ENCODE assay signal across 1 cellular context in genomic region chr17:28318759-28319660, GRCh38.
TF ChIP-seq lines count a peak whose summit lies in the region.

TSS of gene TMEM97 (plus strand) at chr17:28319200. CDS start at chr17:28319240, 40 bp downstream.

TF ChIP-seq in HepG2, 621 proteins besides CTCF, POLR2A, EP300 and RAD21 (continued from another document and continues in another):
- TF ChIP-seq PATZ1 (CRISPR knock-in tag; IDR thresholded peaks at IDR 0.05), result peak; percentile 41; the same call in 1 of the 2 replicates
- TF ChIP-seq CC2D1A (CRISPR knock-in tag; IDR thresholded peaks at IDR 0.05), result no peak
- TF ChIP-seq ZNF558 (CRISPR knock-in tag; IDR thresholded peaks at IDR 0.05; ENCODE audit: borderline replicate concordance), result peak; percentile 80; the same call in 1 of the 2 replicates
- no peak for TF ChIP-seq ZNF335 (CRISPR knock-in tag; IDR thresholded peaks at IDR 0.05)
- peak; percentile 52; the same call in 1 of the 2 replicates for TF ChIP-seq NAIF1 (CRISPR knock-in tag; IDR thresholded peaks at IDR 0.05; ENCODE audit: borderline replicate concordance)
- TF ChIP-seq ZNF749 (CRISPR knock-in tag; IDR thresholded peaks at IDR 0.05; ENCODE audit: borderline replicate concordance), result peak; percentile 96
- TF ChIP-seq TOE1 (CRISPR knock-in tag; IDR thresholded peaks at IDR 0.05), result no peak
- TF ChIP-seq PHF5A (CRISPR knock-in tag; IDR thresholded peaks at IDR 0.05; ENCODE audit: low read depth, unreplicated experiment), result no peak
- TF ChIP-seq HNRNPL (IDR thresholded peaks at IDR 0.05; ENCODE audit: low read depth, low read length), result peak; percentile 54; the same call in 1 of the 2 replicates
- TF ChIP-seq HMG20A (CRISPR knock-in tag; IDR thresholded peaks at IDR 0.05; ENCODE audit: borderline replicate concordance), result no peak
- TF ChIP-seq ZNF879 (CRISPR knock-in tag; IDR thresholded peaks at IDR 0.05), result no peak; the same call in 1 of the 2 replicates
- TF ChIP-seq KLF11 (CRISPR knock-in tag; IDR thresholded peaks at IDR 0.05), result 0 out of 2 replicates have a peak, but pooled peaks have one; percentile 49
- TF ChIP-seq STAG1 (CRISPR knock-in tag; IDR thresholded peaks at IDR 0.05), result 0 out of 2 replicates have a peak, but pooled peaks have one; percentile 7
- TF ChIP-seq, protein P1, sequence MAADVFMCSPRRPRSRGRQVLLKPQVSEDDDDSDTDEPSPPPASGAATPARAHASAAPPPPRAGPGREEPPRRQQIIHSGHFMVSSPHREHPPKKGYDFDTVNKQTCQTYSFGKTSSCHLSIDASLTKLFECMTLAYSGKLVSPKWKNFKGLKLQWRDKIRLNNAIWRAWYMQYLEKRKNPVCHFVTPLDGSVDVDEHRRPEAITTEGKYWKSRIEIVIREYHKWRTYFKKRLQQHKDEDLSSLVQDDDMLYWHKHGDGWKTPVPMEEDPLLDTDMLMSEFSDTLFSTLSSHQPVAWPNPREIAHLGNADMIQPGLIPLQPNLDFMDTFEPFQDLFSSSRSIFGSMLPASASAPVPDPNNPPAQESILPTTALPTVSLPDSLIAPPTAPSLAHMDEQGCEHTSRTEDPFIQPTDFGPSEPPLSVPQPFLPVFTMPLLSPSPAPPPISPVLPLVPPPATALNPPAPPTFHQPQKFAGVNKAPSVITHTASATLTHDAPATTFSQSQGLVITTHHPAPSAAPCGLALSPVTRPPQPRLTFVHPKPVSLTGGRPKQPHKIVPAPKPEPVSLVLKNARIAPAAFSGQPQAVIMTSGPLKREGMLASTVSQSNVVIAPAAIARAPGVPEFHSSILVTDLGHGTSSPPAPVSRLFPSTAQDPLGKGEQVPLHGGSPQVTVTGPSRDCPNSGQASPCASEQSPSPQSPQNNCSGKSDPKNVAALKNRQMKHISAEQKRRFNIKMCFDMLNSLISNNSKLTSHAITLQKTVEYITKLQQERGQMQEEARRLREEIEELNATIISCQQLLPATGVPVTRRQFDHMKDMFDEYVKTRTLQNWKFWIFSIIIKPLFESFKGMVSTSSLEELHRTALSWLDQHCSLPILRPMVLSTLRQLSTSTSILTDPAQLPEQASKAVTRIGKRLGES (CRISPR knock-in tag; IDR thresholded peaks at IDR 0.05; ENCODE audit: borderline replicate concordance), result peak; percentile 75; the same call in 1 of the 2 replicates
- TF ChIP-seq TAF15 (IDR thresholded peaks at IDR 0.05; ENCODE audit: low read depth, low read length, poor library complexity, severe bottlenecking), result no peak
- TF ChIP-seq PBX2 (CRISPR knock-in tag; IDR thresholded peaks at IDR 0.05), result no peak
- TF ChIP-seq, protein P2, sequence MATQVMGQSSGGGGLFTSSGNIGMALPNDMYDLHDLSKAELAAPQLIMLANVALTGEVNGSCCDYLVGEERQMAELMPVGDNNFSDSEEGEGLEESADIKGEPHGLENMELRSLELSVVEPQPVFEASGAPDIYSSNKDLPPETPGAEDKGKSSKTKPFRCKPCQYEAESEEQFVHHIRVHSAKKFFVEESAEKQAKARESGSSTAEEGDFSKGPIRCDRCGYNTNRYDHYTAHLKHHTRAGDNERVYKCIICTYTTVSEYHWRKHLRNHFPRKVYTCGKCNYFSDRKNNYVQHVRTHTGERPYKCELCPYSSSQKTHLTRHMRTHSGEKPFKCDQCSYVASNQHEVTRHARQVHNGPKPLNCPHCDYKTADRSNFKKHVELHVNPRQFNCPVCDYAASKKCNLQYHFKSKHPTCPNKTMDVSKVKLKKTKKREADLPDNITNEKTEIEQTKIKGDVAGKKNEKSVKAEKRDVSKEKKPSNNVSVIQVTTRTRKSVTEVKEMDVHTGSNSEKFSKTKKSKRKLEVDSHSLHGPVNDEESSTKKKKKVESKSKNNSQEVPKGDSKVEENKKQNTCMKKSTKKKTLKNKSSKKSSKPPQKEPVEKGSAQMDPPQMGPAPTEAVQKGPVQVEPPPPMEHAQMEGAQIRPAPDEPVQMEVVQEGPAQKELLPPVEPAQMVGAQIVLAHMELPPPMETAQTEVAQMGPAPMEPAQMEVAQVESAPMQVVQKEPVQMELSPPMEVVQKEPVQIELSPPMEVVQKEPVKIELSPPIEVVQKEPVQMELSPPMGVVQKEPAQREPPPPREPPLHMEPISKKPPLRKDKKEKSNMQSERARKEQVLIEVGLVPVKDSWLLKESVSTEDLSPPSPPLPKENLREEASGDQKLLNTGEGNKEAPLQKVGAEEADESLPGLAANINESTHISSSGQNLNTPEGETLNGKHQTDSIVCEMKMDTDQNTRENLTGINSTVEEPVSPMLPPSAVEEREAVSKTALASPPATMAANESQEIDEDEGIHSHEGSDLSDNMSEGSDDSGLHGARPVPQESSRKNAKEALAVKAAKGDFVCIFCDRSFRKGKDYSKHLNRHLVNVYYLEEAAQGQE (IDR thresholded peaks at IDR 0.05; ENCODE audit: borderline replicate concordance in 1 of 2, low read depth in 1 of 2, low read length in 2 of 2), result peak in 1 of 2 experiments; percentile 33; a peak in 1 of 4 replicates
- TF ChIP-seq ETV6 (CRISPR knock-in tag; conservative IDR thresholded peaks at IDR 0.05), result no peak
- TF ChIP-seq, protein P3, sequence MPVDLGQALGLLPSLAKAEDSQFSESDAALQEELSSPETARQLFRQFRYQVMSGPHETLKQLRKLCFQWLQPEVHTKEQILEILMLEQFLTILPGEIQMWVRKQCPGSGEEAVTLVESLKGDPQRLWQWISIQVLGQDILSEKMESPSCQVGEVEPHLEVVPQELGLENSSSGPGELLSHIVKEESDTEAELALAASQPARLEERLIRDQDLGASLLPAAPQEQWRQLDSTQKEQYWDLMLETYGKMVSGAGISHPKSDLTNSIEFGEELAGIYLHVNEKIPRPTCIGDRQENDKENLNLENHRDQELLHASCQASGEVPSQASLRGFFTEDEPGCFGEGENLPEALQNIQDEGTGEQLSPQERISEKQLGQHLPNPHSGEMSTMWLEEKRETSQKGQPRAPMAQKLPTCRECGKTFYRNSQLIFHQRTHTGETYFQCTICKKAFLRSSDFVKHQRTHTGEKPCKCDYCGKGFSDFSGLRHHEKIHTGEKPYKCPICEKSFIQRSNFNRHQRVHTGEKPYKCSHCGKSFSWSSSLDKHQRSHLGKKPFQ (CRISPR knock-in tag; IDR thresholded peaks at IDR 0.05; ENCODE audit: insufficient replicate concordance), result peak; percentile 81
- peak; percentile 82 for TF ChIP-seq TMF1 (CRISPR knock-in tag; IDR thresholded peaks at IDR 0.05; ENCODE audit: low read depth)
- TF ChIP-seq ZNF737 (CRISPR knock-in tag; IDR thresholded peaks at IDR 0.05; ENCODE audit: borderline replicate concordance), result peak; percentile 52; the same call in 1 of the 2 replicates
- TF ChIP-seq FIP1L1 (IDR thresholded peaks at IDR 0.05; ENCODE audit: borderline replicate concordance, insufficient read depth, low read depth, low read length), result no peak
- no peak; the same call in 1 of the 2 replicates for TF ChIP-seq ZNF552 (CRISPR knock-in tag; IDR thresholded peaks at IDR 0.05; ENCODE audit: borderline replicate concordance)
- no peak for TF ChIP-seq ZNF484 (CRISPR knock-in tag; IDR thresholded peaks at IDR 0.05; ENCODE audit: borderline replicate concordance, low read depth)
- peak; percentile 86; the same call in 1 of the 2 replicates for TF ChIP-seq ZNF276 (CRISPR knock-in tag; IDR thresholded peaks at IDR 0.05; ENCODE audit: low read depth)
- TF ChIP-seq, protein P4, sequence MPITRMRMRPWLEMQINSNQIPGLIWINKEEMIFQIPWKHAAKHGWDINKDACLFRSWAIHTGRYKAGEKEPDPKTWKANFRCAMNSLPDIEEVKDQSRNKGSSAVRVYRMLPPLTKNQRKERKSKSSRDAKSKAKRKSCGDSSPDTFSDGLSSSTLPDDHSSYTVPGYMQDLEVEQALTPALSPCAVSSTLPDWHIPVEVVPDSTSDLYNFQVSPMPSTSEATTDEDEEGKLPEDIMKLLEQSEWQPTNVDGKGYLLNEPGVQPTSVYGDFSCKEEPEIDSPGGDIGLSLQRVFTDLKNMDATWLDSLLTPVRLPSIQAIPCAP (CRISPR knock-in tag; IDR thresholded peaks at IDR 0.05; ENCODE audit: low read depth), result no peak
- TF ChIP-seq, protein P5, sequence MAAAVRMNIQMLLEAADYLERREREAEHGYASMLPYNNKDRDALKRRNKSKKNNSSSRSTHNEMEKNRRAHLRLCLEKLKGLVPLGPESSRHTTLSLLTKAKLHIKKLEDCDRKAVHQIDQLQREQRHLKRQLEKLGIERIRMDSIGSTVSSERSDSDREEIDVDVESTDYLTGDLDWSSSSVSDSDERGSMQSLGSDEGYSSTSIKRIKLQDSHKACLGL (CRISPR knock-in tag; IDR thresholded peaks at IDR 0.05), result peak; percentile 81
- TF ChIP-seq HOXD1 (CRISPR knock-in tag; IDR thresholded peaks at IDR 0.05), result peak; percentile 65; the same call in 1 of the 2 replicates
- TF ChIP-seq NBN (conservative IDR thresholded peaks at IDR 0.05), result no peak
- no peak for TF ChIP-seq MAFG (CRISPR knock-in tag; IDR thresholded peaks at IDR 0.05)
- no peak for TF ChIP-seq ZFP62 (CRISPR knock-in tag; IDR thresholded peaks at IDR 0.05)
- peak; percentile 67 for TF ChIP-seq ZNF143 (CRISPR knock-in tag; IDR thresholded peaks at IDR 0.05)
- peak; percentile 58; the same call in 1 of the 2 replicates for TF ChIP-seq MAZ (IDR thresholded peaks at IDR 0.05; ENCODE audit: borderline replicate concordance, low read depth, low read length)
- TF ChIP-seq MAZ (CRISPR knock-in tag; IDR thresholded peaks at IDR 0.05; ENCODE audit: low read depth), result peak; percentile 51; the same call in 1 of the 2 replicates
- no peak for TF ChIP-seq ATAD3A (CRISPR knock-in tag; IDR thresholded peaks at IDR 0.05)
- TF ChIP-seq, protein P6, sequence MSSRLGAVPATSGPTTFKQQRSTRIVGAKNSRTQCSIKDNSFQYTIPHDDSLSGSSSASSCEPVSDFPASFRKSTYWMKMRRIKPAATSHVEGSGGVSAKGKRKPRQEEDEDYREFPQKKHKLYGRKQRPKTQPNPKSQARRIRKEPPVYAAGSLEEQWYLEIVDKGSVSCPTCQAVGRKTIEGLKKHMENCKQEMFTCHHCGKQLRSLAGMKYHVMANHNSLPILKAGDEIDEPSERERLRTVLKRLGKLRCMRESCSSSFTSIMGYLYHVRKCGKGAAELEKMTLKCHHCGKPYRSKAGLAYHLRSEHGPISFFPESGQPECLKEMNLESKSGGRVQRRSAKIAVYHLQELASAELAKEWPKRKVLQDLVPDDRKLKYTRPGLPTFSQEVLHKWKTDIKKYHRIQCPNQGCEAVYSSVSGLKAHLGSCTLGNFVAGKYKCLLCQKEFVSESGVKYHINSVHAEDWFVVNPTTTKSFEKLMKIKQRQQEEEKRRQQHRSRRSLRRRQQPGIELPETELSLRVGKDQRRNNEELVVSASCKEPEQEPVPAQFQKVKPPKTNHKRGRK (CRISPR knock-in tag; IDR thresholded peaks at IDR 0.05), result no peak
- TF ChIP-seq, protein P7, sequence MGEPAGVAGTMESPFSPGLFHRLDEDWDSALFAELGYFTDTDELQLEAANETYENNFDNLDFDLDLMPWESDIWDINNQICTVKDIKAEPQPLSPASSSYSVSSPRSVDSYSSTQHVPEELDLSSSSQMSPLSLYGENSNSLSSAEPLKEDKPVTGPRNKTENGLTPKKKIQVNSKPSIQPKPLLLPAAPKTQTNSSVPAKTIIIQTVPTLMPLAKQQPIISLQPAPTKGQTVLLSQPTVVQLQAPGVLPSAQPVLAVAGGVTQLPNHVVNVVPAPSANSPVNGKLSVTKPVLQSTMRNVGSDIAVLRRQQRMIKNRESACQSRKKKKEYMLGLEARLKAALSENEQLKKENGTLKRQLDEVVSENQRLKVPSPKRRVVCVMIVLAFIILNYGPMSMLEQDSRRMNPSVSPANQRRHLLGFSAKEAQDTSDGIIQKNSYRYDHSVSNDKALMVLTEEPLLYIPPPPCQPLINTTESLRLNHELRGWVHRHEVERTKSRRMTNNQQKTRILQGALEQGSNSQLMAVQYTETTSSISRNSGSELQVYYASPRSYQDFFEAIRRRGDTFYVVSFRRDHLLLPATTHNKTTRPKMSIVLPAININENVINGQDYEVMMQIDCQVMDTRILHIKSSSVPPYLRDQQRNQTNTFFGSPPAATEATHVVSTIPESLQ (CRISPR knock-in tag; conservative IDR thresholded peaks at IDR 0.05), result no peak
- TF ChIP-seq ZNF30 (CRISPR knock-in tag; IDR thresholded peaks at IDR 0.05), result peak; percentile 95
- no peak for TF ChIP-seq HNRNPK (IDR thresholded peaks at IDR 0.05; ENCODE audit: low read depth, low read length, poor library complexity, severe bottlenecking)
- TF ChIP-seq ZIK1 (CRISPR knock-in tag; IDR thresholded peaks at IDR 0.05; ENCODE audit: borderline replicate concordance, low read depth), result peak; percentile 62; the same call in 1 of the 2 replicates
- no peak; the same call in 1 of the 2 replicates for TF ChIP-seq RXRA (CRISPR knock-in tag; IDR thresholded peaks at IDR 0.05)
- no peak for TF ChIP-seq NFIB (CRISPR knock-in tag; IDR thresholded peaks at IDR 0.05; ENCODE audit: borderline replicate concordance)
- no peak for TF ChIP-seq GZF1 (CRISPR knock-in tag; IDR thresholded peaks at IDR 0.05)
- TF ChIP-seq NCOA1 (CRISPR knock-in tag; IDR thresholded peaks at IDR 0.05), result peak; percentile 81; the same call in 1 of the 2 replicates
- no peak for TF ChIP-seq ZNF382 (CRISPR knock-in tag; IDR thresholded peaks at IDR 0.05; ENCODE audit: borderline replicate concordance)
- no peak for TF ChIP-seq SMAD3 (CRISPR knock-in tag; IDR thresholded peaks at IDR 0.05)
